27 cellular contexts compared by ENCODE assay signal in genomic region chr11:21794306-21794705, GRCh38.
"Had no signal": no experiment of that assay in that cellular context is flagged by ENCODE, and none has a peak within 500 bp of the region (broad histone marks: within the 10 kb centered on the region; RNA-seq: fewer than 3 reads in every experiment).

No MANE protein-coding gene starts in this region.

- H3K9me3 ChIP-seq: lower lobe of right lung, prostate gland, sigmoid colon, thyroid gland, vagina had no signal

- H3K4me3 ChIP-seq: esophagus muscularis mucosa, gastroesophageal sphincter, heart right ventricle, lower lobe of right lung, prostate gland, right atrium auricular region, sigmoid colon, stomach, thyroid gland, vagina had no signal

- H3K27ac ChIP-seq: esophagus muscularis mucosa, foreskin keratinocyte, gastroesophageal sphincter, heart right ventricle, lower lobe of right lung, prostate gland, right atrium auricular region, sigmoid colon, stomach, thyroid gland, vagina had no signal

- ATAC-seq: foreskin keratinocyte; gastroesophageal sphincter; heart right ventricle; left ventricle myocardium superior; lower lobe of right lung; naive thymus-derived CD8-positive, alpha-beta T cell; stimulated activated effector memory CD8-positive, alpha-beta T cell treated with anti-CD3 and anti-CD28 coated beads, Interleukin-12 subunit alpha, Interleukin-12 subunit beta, amount 100 ng/mL, for 72 hours had no signal

- DNase-seq: effector CD8-positive, alpha-beta T cell; endodermal cell; glutamatergic neuron; heart right ventricle; hippocampal formation; immature natural killer cell; islet precursor cell; kidney glomerular epithelial cell; left ventricle myocardium superior; lower lobe of right lung; naive thymus-derived CD8-positive, alpha-beta T cell; nephron progenitor cell; nucleus accumbens; sigmoid colon; stimulated activated CD4-positive, alpha-beta T cell treated with anti-CD3 and anti-CD28 coated beads, Interleukin-2, amount 100 ng/mL, for 24 hours; stimulated activated CD4-positive, alpha-beta T cell treated with anti-CD3 and anti-CD28 coated beads, Interleukin-4, amount 100 ng/mL, for 24 hours; stimulated activated naive CD4-positive, alpha-beta T cell treated with Interleukin-2 at 50 U/mL for 16 hours; stomach; thyroid gland; trophoblast cell had no signal

- H3K27me3 ChIP-seq: esophagus muscularis mucosa, foreskin keratinocyte, gastroesophageal sphincter, heart right ventricle, right atrium auricular region, sigmoid colon, stomach, thyroid gland, vagina had no signal

- H3K36me3 ChIP-seq: esophagus muscularis mucosa, gastroesophageal sphincter, heart right ventricle, lower lobe of right lung, prostate gland, right atrium auricular region, sigmoid colon, stomach, thyroid gland, vagina had no signal

- H3K4me1 ChIP-seq: esophagus muscularis mucosa, foreskin keratinocyte, gastroesophageal sphincter, heart right ventricle, lower lobe of right lung, prostate gland, right atrium auricular region, sigmoid colon, stomach, thyroid gland, vagina had no signal
